8 cellular contexts compared by ENCODE assay signal in the genomic region with DNA sequence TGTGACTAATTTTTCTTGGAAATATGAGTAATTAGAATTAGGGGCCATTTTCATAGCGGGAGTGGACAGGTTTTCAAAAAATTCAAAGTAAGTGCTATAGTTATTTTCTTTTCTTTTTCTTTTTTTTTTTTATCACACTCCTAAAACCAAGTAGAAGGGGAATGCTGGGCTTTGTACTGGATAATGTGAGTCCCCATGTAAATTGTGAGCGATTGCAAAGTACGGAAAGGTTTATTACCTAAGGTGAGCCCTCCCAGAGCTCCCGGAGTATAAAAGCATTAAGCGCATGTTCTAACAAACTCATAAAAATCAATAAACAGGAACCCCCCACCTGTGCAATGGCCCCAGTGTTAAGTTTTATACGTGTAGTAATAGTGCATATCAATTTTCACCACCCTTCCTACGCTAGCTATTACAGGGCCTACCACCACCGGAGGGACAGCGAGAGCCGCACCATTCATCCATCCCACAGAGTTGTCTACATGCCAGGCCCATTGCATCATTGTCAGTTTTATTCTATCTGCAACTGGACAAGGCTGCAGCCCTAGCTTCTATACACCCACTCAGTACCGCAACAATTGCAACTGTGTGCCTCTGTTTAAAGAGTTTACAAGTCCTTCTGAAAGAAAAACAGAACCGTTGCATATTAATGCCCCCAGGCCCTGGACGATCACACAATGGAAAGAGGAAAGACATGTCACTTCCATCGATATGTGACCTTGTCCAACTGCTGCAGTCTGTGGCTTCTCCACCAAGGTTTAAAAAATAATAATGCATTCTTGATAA. TPM values are rescaled to one million over a fixed set of nuclear protein-coding genes. Genes with fewer than 3 reads are reported as not detected.
DNase-seq lines count a peak whose midpoint lies in the region; ATAC-seq and TF ChIP-seq lines count a peak whose summit lies in the region.

No MANE protein-coding gene starts in this region.

- TF ChIP-seq CTCF in mucosa of descending colon (IDR thresholded peaks at IDR 0.05) = no peak

- DNase-seq in Right ventricle myocardium inferior (ENCODE audit: missing footprints) (no peak), cardiac septum (ENCODE audit: low spot score) (no peak), epidermal melanocyte (ENCODE audit: insufficient read length, low spot score) (peak; percentile 38), mucosa of descending colon (peak in 1 of 3 donors; percentile 42), aorta (no peak), AML-193 (lab: John Stamatoyannopoulos, UW) (no peak), NCI-H1092 (lab: John Stamatoyannopoulos, UW) (no peak)

- ATAC-seq in Right ventricle myocardium inferior = peak; percentile 90
- ATAC-seq in mucosa of descending colon = peak; percentile 35
- peak; percentile 36 for ATAC-seq in aorta (ENCODE audit: low FRiP score)
- ATAC-seq in GM21390 (IDR thresholded peaks at IDR 0.05; ENCODE audit: unreplicated experiment) = no peak

- no peak overlapping the region for H3K4me3 ChIP-seq in mucosa of descending colon
- H3K4me3 ChIP-seq in aorta (ENCODE audit: low read length in 2 of 2) = no peak overlapping the region

- H3K27ac ChIP-seq in aorta (ENCODE audit: low read depth in 1 of 2, low read length in 2 of 2) = no peak overlapping the region

- no peaks in the 10 kb centered on the region for H3K27me3 ChIP-seq in aorta (ENCODE audit: control insufficient read depth in 1 of 2, insufficient read depth in 2 of 2, low read length in 1 of 2)

- WGBS in aorta, 2 donors = 77 to 78% methylated on average over 14 of the region's 14 CpGs

- H3K9me3 ChIP-seq in mucosa of descending colon (no peaks in the 10 kb centered on the region), aorta (ENCODE audit: control insufficient read depth, low read length) (no peaks in the 10 kb centered on the region)

- H3K4me1 ChIP-seq in mucosa of descending colon (ENCODE audit: low read depth) = no peaks in the 10 kb centered on the region
- peaks cover 2 to 13% of the 10 kb centered on the region in 2 donors for H3K4me1 ChIP-seq in aorta (ENCODE audit: control insufficient read depth in 1 of 2, insufficient read depth in 2 of 2, low read length in 2 of 2)

- no peaks in the 10 kb centered on the region for H3K36me3 ChIP-seq in mucosa of descending colon (ENCODE audit: low read depth)
- no peaks in the 10 kb centered on the region for H3K36me3 ChIP-seq in aorta (ENCODE audit: control insufficient read depth in 1 of 2, insufficient read depth in 2 of 2, low read length in 1 of 2)

- intact Hi-C loops in Right ventricle myocardium inferior (cut with DNase I) = loop anchor here (2.0 kb wide), 1 partner anchor 54 kb away; no protein-coding TSS in a partner anchor
- intact Hi-C loops in cardiac septum (cut with DNase I) = loop anchor here (5.0 kb wide), 1 partner anchor 41 kb away; no protein-coding TSS in a partner anchor
- intact Hi-C loops in mucosa of descending colon (cut with DNase I, micrococcal nuclease) = no loop called here
- intact Hi-C loops in aorta (cut with DNase I) = loop anchor here in 1 of 2 donors (2.0 kb wide), 1 partner anchor 42 kb away; no protein-coding TSS in a partner anchor

RNA-seq across cellular contexts. Expression of a gene that starts 58.7 kb away (rescaled TPM):
- 89.0 TPM for total RNA-seq in Right ventricle myocardium inferior
- 122 TPM for total RNA-seq in cardiac septum
- 10 to 100 TPM; 19.0 to 80.1 (median 48.6) TPM for total RNA-seq in mucosa of descending colon
- total RNA-seq in aorta = 100 to 1,000 TPM; 174 to 301 TPM
- polyA plus RNA-seq in aorta = 10 to 100 TPM; 38.7 to 67.6 TPM

Comparison
In these comparisons a context has a peak if more than half of its experiments do, and no peak if none do; other contexts are left out.
1. intact Hi-C loops: an anchor here in Right ventricle myocardium inferior (2.0 kb wide) and cardiac septum (5.0 kb wide); none called in mucosa of descending colon.